ENCODE assay signal across 1 cellular context in genomic region chr9:108835831-108836230, GRCh38.
TF ChIP-seq lines count a peak whose summit lies in the region.

No MANE protein-coding gene starts in this region.

TF ChIP-seq in H1, 55 proteins besides CTCF, POLR2A, EP300 and RAD21:
- TF ChIP-seq E2F6 (IDR thresholded peaks at IDR 0.05), result no peak
- TF ChIP-seq SRF (IDR thresholded peaks at IDR 0.05; ENCODE audit: low read depth, low read length), result no peak
- no peak for TF ChIP-seq USF2 (IDR thresholded peaks at IDR 0.05; ENCODE audit: low read length)
- TF ChIP-seq SP2 (IDR thresholded peaks at IDR 0.05; ENCODE audit: low read length), result no peak
- no peak for TF ChIP-seq EGR1 (IDR thresholded peaks at IDR 0.05; ENCODE audit: borderline replicate concordance, low read depth, low read length)
- TF ChIP-seq NRF1 (IDR thresholded peaks at IDR 0.05; ENCODE audit: low read depth, low read length), result no peak
